Comparison of ENCODE assay signal across 1 cellular context in the genomic region with DNA sequence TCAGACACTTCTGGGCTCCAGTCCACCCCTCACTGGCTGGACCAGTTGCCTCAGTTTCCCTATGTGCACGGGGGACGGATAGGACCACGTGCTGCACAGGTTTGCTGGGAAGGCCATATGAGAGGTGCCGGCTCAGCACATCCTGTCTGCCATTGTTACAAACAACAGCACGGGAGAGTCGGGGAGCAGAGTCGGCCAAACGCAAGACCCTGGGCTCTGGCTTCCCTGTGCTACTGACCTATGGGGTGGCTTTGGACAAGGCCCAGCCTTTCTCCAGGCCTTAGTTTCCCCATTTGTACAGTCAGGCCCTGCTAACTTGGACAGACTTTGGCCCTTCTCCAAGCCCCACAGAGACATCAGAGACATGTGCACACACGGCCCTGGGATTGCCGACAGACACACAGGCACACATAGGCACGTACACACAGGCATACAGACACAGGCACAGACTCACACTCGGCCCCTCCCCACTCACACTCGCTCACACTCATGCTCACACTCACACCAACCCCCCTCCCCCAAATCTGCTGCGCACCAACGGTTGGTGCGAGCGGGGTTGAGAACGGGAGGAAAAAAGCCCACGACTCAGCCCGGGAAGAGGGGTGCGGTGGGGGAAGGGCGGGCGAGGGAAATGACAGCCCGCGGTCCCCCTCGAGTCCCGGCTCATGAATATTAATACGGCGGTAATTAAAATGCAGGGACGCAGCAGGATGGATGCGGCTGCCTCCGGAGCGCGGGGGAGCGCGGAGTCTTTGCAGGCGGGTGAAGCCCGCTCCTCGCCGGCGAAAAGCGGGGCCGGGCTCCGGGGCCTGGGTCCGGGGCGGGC.
TF ChIP-seq lines count a peak whose summit lies in the region.

No MANE protein-coding gene starts in this region.

TF ChIP-seq in K562, 482 proteins besides CTCF, POLR2A, EP300 and RAD21 (continued from another document and continues in another):
- TF ChIP-seq ZNF224 (CRISPR knock-in tag; IDR thresholded peaks at IDR 0.05) (no peak), SRF (CRISPR knock-in tag; IDR thresholded peaks at IDR 0.05) (peak in 1 of 2 experiments; percentile 8; a peak in 1 of 4 replicates), MYBL2 (IDR thresholded peaks at IDR 0.05; ENCODE audit: low read depth) (no peak), MYBL2 (CRISPR knock-in tag; IDR thresholded peaks at IDR 0.05; ENCODE audit: borderline replicate concordance) (no peak), ZNF41 (CRISPR knock-in tag; conservative IDR thresholded peaks at IDR 0.05) (peak; percentile 37; the same call in 1 of the 2 replicates), DPF2 (IDR thresholded peaks at IDR 0.05) (peak; percentile 39; the same call in 1 of the 2 replicates), ZNF778 (CRISPR knock-in tag; IDR thresholded peaks at IDR 0.05) (no peak), DDX20 (tag; IDR thresholded peaks at IDR 0.05; ENCODE audit: low read depth) (0 out of 2 replicates have a peak, but pooled peaks have one; percentile 19), HNRNPUL1 (IDR thresholded peaks at IDR 0.05; ENCODE audit: low read length) (no peak), PTRF (tag; IDR thresholded peaks at IDR 0.05) (peak; percentile 25; the same call in 1 of the 2 replicates), HDAC8 (tag; IDR thresholded peaks at IDR 0.05) (peak; percentile 93), STAT5A (IDR thresholded peaks at IDR 0.05; ENCODE audit: borderline replicate concordance, low read length) (0 out of 2 replicates have a peak, but pooled peaks have one; percentile 19), NFRKB (IDR thresholded peaks at IDR 0.05; ENCODE audit: low read depth) (peak; percentile 98), SNRNP70 (optimal IDR thresholded peaks at IDR 0.05; ENCODE audit: low read depth, low read length) (no peak), TAF1 (IDR thresholded peaks at IDR 0.05; ENCODE audit: control insufficient read depth, extremely low read depth, insufficient read depth, low read length, severe bottlenecking) (no peak), ESRRB (CRISPR knock-in tag; IDR thresholded peaks at IDR 0.05; ENCODE audit: borderline replicate concordance) (0 out of 2 replicates have a peak, but pooled peaks have one; percentile 64), ZBTB17 (CRISPR knock-in tag; IDR thresholded peaks at IDR 0.05) (peak; percentile 86), SREBF2 (CRISPR knock-in tag; IDR thresholded peaks at IDR 0.05) (no peak), MEF2D (tag; conservative IDR thresholded peaks at IDR 0.05; ENCODE audit: low read depth) (peak; percentile 78), ZNF384 (IDR thresholded peaks at IDR 0.05; ENCODE audit: low read depth, low read length) (no peak), SMAD3 (CRISPR knock-in tag; conservative IDR thresholded peaks at IDR 0.05) (peak; percentile 54; the same call in 1 of the 2 replicates), ZNF175 (CRISPR knock-in tag; IDR thresholded peaks at IDR 0.05; ENCODE audit: low read depth) (peak; percentile 78), ETV1 (tag; conservative IDR thresholded peaks at IDR 0.05; ENCODE audit: low read depth) (peak; percentile 16; the same call in 1 of the 2 replicates), MIER1 (IDR thresholded peaks at IDR 0.05; ENCODE audit: low read depth) (no peak), NR1H2 (CRISPR knock-in tag; IDR thresholded peaks at IDR 0.05) (no peak), XRCC5 (IDR thresholded peaks at IDR 0.05; ENCODE audit: low read depth, low read length) (peak; percentile 16; the same call in 1 of the 2 replicates), GABPA (tag; conservative IDR thresholded peaks at IDR 0.05; ENCODE audit: low read depth) (no peak), GATAD2A (IDR thresholded peaks at IDR 0.05) (peak; percentile 79), MECOM (CRISPR knock-in tag; IDR thresholded peaks at IDR 0.05) (peak; percentile 74), SMAD4 (CRISPR knock-in tag; conservative IDR thresholded peaks at IDR 0.05) (peak; percentile 89), RFX7 (CRISPR knock-in tag; IDR thresholded peaks at IDR 0.05) (no peak), KLF6 (CRISPR knock-in tag; IDR thresholded peaks at IDR 0.05; ENCODE audit: borderline replicate concordance) (peak; percentile 54; the same call in 1 of the 2 replicates), ZBTB1 (CRISPR knock-in tag; IDR thresholded peaks at IDR 0.05; ENCODE audit: borderline replicate concordance, low read depth) (0 out of 2 replicates have a peak, but pooled peaks have one; percentile 12), PHB2 (IDR thresholded peaks at IDR 0.05; ENCODE audit: low read depth) (no peak), FUS (optimal IDR thresholded peaks at IDR 0.05; ENCODE audit: low read depth, low read length) (no peak), NR4A1 (CRISPR knock-in tag; IDR thresholded peaks at IDR 0.05) (peak; percentile 29; the same call in 1 of the 2 replicates), NR4A1 (tag; IDR thresholded peaks at IDR 0.05) (peak; percentile 89), ERF (CRISPR knock-in tag; IDR thresholded peaks at IDR 0.05) (no peak; the same call in 1 of the 2 replicates), XRCC3 (IDR thresholded peaks at IDR 0.05) (no peak), SRSF1 (IDR thresholded peaks at IDR 0.05; ENCODE audit: low read depth, low read length) (no peak), POLR2B (IDR thresholded peaks at IDR 0.05; ENCODE audit: low read depth, partially characterized antibody) (peak; percentile 63), TCFL5 (CRISPR knock-in tag; conservative IDR thresholded peaks at IDR 0.05) (peak; percentile 2; the same call in 1 of the 2 replicates), HDAC1 (IDR thresholded peaks at IDR 0.05) (peak in 1 of 2 experiments; percentile 70; a peak in 2 of 4 replicates), FOXP1 (CRISPR knock-in tag; IDR thresholded peaks at IDR 0.05) (peak; percentile 66; the same call in 1 of the 2 replicates), PCBP1 (IDR thresholded peaks at IDR 0.05; ENCODE audit: low read depth, low read length, poor library complexity, severe bottlenecking) (peak; percentile 79), PYGO2 (tag; IDR thresholded peaks at IDR 0.05) (peak; percentile 17; the same call in 1 of the 2 replicates), LEF1 (IDR thresholded peaks at IDR 0.05) (peak; percentile 50; the same call in 1 of the 2 replicates), FOXK1 (CRISPR knock-in tag; IDR thresholded peaks at IDR 0.05; ENCODE audit: borderline replicate concordance) (peak; percentile 14; the same call in 1 of the 2 replicates), ZNF354B (CRISPR knock-in tag; IDR thresholded peaks at IDR 0.05) (peak; percentile 4; the same call in 1 of the 2 replicates), KHSRP (IDR thresholded peaks at IDR 0.05) (no peak), HDGF (IDR thresholded peaks at IDR 0.05) (peak; percentile 92), HDAC2 (IDR thresholded peaks at IDR 0.05) (0 out of 2 replicates have a peak, but pooled peaks have one; percentile 28)
- TF ChIP-seq, protein P1, sequence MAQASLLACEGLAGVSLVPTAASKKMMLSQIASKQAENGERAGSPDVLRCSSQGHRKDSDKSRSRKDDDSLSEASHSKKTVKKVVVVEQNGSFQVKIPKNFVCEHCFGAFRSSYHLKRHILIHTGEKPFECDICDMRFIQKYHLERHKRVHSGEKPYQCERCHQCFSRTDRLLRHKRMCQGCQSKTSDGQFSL (CRISPR knock-in tag; IDR thresholded peaks at IDR 0.05): 0 out of 2 replicates have a peak, but pooled peaks have one; percentile 54
- TF ChIP-seq, protein P1 (tag; IDR thresholded peaks at IDR 0.05): no peak; a peak in 1 of 4 replicates
- TF ChIP-seq, protein P2, sequence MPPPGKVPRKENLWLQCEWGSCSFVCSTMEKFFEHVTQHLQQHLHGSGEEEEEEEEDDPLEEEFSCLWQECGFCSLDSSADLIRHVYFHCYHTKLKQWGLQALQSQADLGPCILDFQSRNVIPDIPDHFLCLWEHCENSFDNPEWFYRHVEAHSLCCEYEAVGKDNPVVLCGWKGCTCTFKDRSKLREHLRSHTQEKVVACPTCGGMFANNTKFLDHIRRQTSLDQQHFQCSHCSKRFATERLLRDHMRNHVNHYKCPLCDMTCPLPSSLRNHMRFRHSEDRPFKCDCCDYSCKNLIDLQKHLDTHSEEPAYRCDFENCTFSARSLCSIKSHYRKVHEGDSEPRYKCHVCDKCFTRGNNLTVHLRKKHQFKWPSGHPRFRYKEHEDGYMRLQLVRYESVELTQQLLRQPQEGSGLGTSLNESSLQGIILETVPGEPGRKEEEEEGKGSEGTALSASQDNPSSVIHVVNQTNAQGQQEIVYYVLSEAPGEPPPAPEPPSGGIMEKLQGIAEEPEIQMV (tag; conservative IDR thresholded peaks at IDR 0.05; ENCODE audit: low read depth): peak; percentile 20; the same call in 1 of the 2 replicates
- TF ChIP-seq, protein P3, sequence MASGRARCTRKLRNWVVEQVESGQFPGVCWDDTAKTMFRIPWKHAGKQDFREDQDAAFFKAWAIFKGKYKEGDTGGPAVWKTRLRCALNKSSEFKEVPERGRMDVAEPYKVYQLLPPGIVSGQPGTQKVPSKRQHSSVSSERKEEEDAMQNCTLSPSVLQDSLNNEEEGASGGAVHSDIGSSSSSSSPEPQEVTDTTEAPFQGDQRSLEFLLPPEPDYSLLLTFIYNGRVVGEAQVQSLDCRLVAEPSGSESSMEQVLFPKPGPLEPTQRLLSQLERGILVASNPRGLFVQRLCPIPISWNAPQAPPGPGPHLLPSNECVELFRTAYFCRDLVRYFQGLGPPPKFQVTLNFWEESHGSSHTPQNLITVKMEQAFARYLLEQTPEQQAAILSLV (tag; IDR thresholded peaks at IDR 0.05): 0 out of 2 replicates have a peak, but pooled peaks have one; percentile 9
- TF ChIP-seq, protein P4, sequence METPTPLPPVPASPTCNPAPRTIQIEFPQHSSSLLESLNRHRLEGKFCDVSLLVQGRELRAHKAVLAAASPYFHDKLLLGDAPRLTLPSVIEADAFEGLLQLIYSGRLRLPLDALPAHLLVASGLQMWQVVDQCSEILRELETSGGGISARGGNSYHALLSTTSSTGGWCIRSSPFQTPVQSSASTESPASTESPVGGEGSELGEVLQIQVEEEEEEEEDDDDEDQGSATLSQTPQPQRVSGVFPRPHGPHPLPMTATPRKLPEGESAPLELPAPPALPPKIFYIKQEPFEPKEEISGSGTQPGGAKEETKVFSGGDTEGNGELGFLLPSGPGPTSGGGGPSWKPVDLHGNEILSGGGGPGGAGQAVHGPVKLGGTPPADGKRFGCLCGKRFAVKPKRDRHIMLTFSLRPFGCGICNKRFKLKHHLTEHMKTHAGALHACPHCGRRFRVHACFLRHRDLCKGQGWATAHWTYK (CRISPR knock-in tag; IDR thresholded peaks at IDR 0.05): peak; percentile 88; the same call in 1 of the 2 replicates
- TF ChIP-seq, protein P5, sequence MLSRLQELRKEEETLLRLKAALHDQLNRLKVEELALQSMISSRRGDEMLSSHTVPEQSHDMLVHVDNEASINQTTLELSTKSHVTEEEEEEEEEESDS (CRISPR knock-in tag; IDR thresholded peaks at IDR 0.05): no peak
- TF ChIP-seq, protein P6, sequence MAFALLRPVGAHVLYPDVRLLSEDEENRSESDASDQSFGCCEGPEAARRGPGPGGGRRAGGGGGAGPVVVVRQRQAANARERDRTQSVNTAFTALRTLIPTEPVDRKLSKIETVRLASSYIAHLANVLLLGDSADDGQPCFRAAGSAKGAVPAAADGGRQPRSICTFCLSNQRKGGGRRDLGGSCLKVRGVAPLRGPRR (CRISPR knock-in tag; IDR thresholded peaks at IDR 0.05): 0 out of 2 replicates have a peak, but pooled peaks have one; percentile 54
- TF ChIP-seq, protein P7, sequence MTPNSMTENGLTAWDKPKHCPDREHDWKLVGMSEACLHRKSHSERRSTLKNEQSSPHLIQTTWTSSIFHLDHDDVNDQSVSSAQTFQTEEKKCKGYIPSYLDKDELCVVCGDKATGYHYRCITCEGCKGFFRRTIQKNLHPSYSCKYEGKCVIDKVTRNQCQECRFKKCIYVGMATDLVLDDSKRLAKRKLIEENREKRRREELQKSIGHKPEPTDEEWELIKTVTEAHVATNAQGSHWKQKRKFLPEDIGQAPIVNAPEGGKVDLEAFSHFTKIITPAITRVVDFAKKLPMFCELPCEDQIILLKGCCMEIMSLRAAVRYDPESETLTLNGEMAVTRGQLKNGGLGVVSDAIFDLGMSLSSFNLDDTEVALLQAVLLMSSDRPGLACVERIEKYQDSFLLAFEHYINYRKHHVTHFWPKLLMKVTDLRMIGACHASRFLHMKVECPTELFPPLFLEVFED (CRISPR knock-in tag; conservative IDR thresholded peaks at IDR 0.05): peak; percentile 94
- TF ChIP-seq, protein P8, sequence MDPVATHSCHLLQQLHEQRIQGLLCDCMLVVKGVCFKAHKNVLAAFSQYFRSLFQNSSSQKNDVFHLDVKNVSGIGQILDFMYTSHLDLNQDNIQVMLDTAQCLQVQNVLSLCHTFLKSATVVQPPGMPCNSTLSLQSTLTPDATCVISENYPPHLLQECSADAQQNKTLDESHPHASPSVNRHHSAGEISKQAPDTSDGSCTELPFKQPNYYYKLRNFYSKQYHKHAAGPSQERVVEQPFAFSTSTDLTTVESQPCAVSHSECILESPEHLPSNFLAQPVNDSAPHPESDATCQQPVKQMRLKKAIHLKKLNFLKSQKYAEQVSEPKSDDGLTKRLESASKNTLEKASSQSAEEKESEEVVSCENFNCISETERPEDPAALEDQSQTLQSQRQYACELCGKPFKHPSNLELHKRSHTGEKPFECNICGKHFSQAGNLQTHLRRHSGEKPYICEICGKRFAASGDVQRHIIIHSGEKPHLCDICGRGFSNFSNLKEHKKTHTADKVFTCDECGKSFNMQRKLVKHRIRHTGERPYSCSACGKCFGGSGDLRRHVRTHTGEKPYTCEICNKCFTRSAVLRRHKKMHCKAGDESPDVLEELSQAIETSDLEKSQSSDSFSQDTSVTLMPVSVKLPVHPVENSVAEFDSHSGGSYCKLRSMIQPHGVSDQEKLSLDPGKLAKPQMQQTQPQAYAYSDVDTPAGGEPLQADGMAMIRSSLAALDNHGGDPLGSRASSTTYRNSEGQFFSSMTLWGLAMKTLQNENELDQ (CRISPR knock-in tag; IDR thresholded peaks at IDR 0.05; ENCODE audit: borderline replicate concordance): no peak
